12 cellular contexts compared by ENCODE assay signal in the genomic region with DNA sequence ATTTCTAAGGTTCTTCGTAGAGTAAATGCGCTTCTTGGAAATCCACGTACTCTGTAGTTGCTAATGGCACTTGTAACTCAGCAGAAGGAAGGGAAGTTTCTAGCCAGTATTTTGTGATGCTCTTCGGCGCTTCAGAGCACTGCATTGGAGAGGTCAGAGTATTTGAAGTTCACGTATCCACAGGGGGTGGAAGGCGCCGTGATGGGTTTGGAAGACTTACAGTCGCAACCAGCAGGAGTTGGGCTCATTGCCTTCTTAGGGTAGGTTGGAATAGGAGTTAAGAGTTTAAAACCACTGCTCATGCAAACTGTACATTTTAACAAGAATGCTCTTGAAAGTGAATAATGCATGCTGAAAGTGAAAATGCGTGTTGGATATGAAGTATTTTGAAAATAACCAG. TPM values are rescaled to one million over a fixed set of nuclear protein-coding genes. Genes with fewer than 3 reads are reported as not detected.
A peak's percentile ranks its signal among the peaks of the same experiment; 100 is the strongest.
DNase-seq lines count a peak whose midpoint lies in the region; ATAC-seq and TF ChIP-seq lines count a peak whose summit lies in the region.
"Had no signal": no experiment of that assay in that cellular context is flagged by ENCODE, and none has a peak within 500 bp of the region (broad histone marks: within the 10 kb centered on the region; RNA-seq: fewer than 3 reads in every experiment).

No MANE protein-coding gene starts in this region.

- H3K36me3 ChIP-seq in BLaER1 treated with 17β-estradiol and CSF1 and Interleukin-3, amounts not matched to agents 10 nM and 100 nM: peaks cover 56 to 76% (median 70%) of the 10 kb centered on the region in 11 experiments
- H3K36me3 ChIP-seq in Caco-2 (ENCODE audit: control insufficient read depth, insufficient read depth, low read length): peaks cover 3% of the 10 kb centered on the region

- peaks cover 6% of the 10 kb centered on the region for H3K4me1 Mint-ChIP-seq in Caco-2 (ENCODE audit: low read depth, unreplicated experiment)
- peaks cover 53 to 70% of the 10 kb centered on the region in 2 donors for H3K4me1 Mint-ChIP-seq in immature natural killer cell

- no peaks in the 10 kb centered on the region for H3K9me3 Mint-ChIP-seq in Caco-2 (ENCODE audit: unreplicated experiment)
- no peaks in the 10 kb centered on the region for H3K9me3 Mint-ChIP-seq in activated naive CD4-positive, alpha-beta T cell treated with anti-CD3 and anti-CD28 coated beads, Interleukin-2, amount 50 U/mL, for 72 hours
- H3K9me3 Mint-ChIP-seq in immature natural killer cell: no peaks in the 10 kb centered on the region
- H3K9me3 Mint-ChIP-seq: neural crest cell had no signal

- CTCF ChIA-PET in Caco-2 (lab: Charles Lee): no interaction called here

- no peaks in the 10 kb centered on the region for H3K27me3 ChIP-seq in BLaER1 treated with 17β-estradiol and CSF1 and Interleukin-3, amounts not matched to agents 10 nM and 100 nM
- H3K27me3 ChIP-seq in Caco-2 (replicated peaks; ENCODE audit: control insufficient read depth, insufficient read depth, low read length): no peaks in the 10 kb centered on the region
- H3K27me3 ChIP-seq: breast epithelium had no signal

- H3K27me3 Mint-ChIP-seq in Caco-2 (ENCODE audit: insufficient read depth, unreplicated experiment) (no peaks in the 10 kb centered on the region), immature natural killer cell (ENCODE audit: low read depth in 3 of 3) (peaks cover 1 to 9% (median 4%) of the 10 kb centered on the region in 3 donors)

- H4K20me1 ChIP-seq in BLaER1 treated with 17β-estradiol and CSF1 and Interleukin-3, amounts not matched to agents 10 nM and 100 nM: peaks cover 0 to 63% (median 21%) of the 10 kb centered on the region in 11 experiments; a peak in 15 of 22 replicates

- H3K27ac ChIP-seq in BLaER1 treated with 17β-estradiol and CSF1 and Interleukin-3, amounts not matched to agents 10 nM and 100 nM: peak overlapping the region; percentile 86 to 94 (median 92); a peak in 21 of 22 replicates
- H3K27ac ChIP-seq: breast epithelium had no signal

- H3K36me3 Mint-ChIP-seq in Caco-2 (ENCODE audit: insufficient read depth, unreplicated experiment) (peaks cover 67% of the 10 kb centered on the region), immature natural killer cell (peaks cover under 1 to 13% (median 6%) of the 10 kb centered on the region in 3 donors)
- H3K36me3 Mint-ChIP-seq in activated naive CD4-positive, alpha-beta T cell treated with anti-CD3 and anti-CD28 coated beads, Interleukin-2, amount 50 U/mL, for 72 hours: peaks cover 0 to 37% of the 10 kb centered on the region in 2 donors

- H3K4me3 Mint-ChIP-seq in Caco-2 (ENCODE audit: unreplicated experiment) (no peak overlapping the region), immature natural killer cell (peak overlapping the region; percentile 76 to 87 (median 84))
- H3K4me3 Mint-ChIP-seq: neural crest cell had no signal

- H3K4me3 ChIP-seq in BLaER1 treated with 17β-estradiol and CSF1 and Interleukin-3, amounts not matched to agents 10 nM and 100 nM: peak overlapping the region in 9 of 10 experiments; percentile 21 to 65 (median 52); a peak in 16 of 20 replicates
- H3K4me3 ChIP-seq in Caco-2 (ENCODE audit: low read depth, low read length): no peak overlapping the region
- H3K4me3 ChIP-seq: breast epithelium had no signal

- H3K4me1 ChIP-seq in BLaER1 treated with 17β-estradiol and CSF1 and Interleukin-3, amounts not matched to agents 10 nM and 100 nM: peaks cover 80 to 93% (median 83%) of the 10 kb centered on the region in 10 experiments
- H3K4me1 ChIP-seq in Caco-2: no peaks in the 10 kb centered on the region
- H3K4me1 ChIP-seq: breast epithelium had no signal

- POLR2A ChIA-PET in Caco-2 (lab: Charles Lee): no interaction called here

- TF ChIP-seq CTCF in Caco-2 (IDR thresholded peaks at IDR 0.05; ENCODE audit: insufficient read depth in 1 of 2, low read depth in 1 of 2, low read length in 1 of 2, severe bottlenecking in 1 of 2, unreplicated experiment in 1 of 2): no peak

- ATAC-seq in activated naive CD4-positive, alpha-beta T cell treated with anti-CD3 and anti-CD28 coated beads, Interleukin-2, amount 50 U/mL, for 72 hours: no peak
- ATAC-seq in GM18870 (IDR thresholded peaks at IDR 0.05; ENCODE audit: unreplicated experiment): no peak
- no peak for ATAC-seq in GM18519 (IDR thresholded peaks at IDR 0.05; ENCODE audit: low FRiP score, unreplicated experiment)

- intact Hi-C loops in Caco-2 (cut with micrococcal nuclease; ENCODE audit: unreplicated experiment): no loop called here

- H3K4me2 ChIP-seq in BLaER1 treated with 17β-estradiol and CSF1 and Interleukin-3, amounts not matched to agents 10 nM and 100 nM: peak overlapping the region; percentile 75 to 99 (median 93)

- peak overlapping the region; percentile 74 to 83 (median 81); a peak in 21 of 22 replicates for H3K9ac ChIP-seq in BLaER1 treated with 17β-estradiol and CSF1 and Interleukin-3, amounts not matched to agents 10 nM and 100 nM

- DNase-seq in Caco-2 (no peak), immature natural killer cell (no peak), A172 (ENCODE audit: low spot score) (no peak)
- no peak for DNase-seq in activated naive CD4-positive, alpha-beta T cell treated with anti-CD3 and anti-CD28 coated beads, Interleukin-2, amount 50 U/mL, for 72 hours (ENCODE audit: low spot score in 2 of 2)
- no peak for DNase-seq in activated effector memory CD4-positive, alpha-beta T cell treated with anti-CD3 and anti-CD28 coated beads, Interleukin-2, amount 50 U/mL, for 16 hours
- DNase-seq: NCI-H2029 treated with DMSO at 0.1 percent for 48 hours, NCI-H774 had no signal

- BruUV-seq in Caco-2 (replicated peaks; lab: Mats Ljungman, UMichigan): no TSS peak

- H3K27ac Mint-ChIP-seq in Caco-2 (ENCODE audit: unreplicated experiment) (peak overlapping the region; percentile 13), immature natural killer cell (peak overlapping the region; percentile 37 to 96 (median 92))
- H3K27ac Mint-ChIP-seq in activated naive CD4-positive, alpha-beta T cell treated with anti-CD3 and anti-CD28 coated beads, Interleukin-2, amount 50 U/mL, for 72 hours: peak overlapping the region; percentile 81 to 89

- peaks cover 0 to 44% (median 30%) of the 10 kb centered on the region in 11 experiments; a peak in 20 of 22 replicates for H3K9me3 ChIP-seq in BLaER1 treated with 17β-estradiol and CSF1 and Interleukin-3, amounts not matched to agents 10 nM and 100 nM (replicated peaks in 1 of 11)
- H3K9me3 ChIP-seq in Caco-2: no peaks in the 10 kb centered on the region
- H3K9me3 ChIP-seq: breast epithelium had no signal

RNA-seq across cellular contexts. Expression of gene SHH, which starts 49.1 kb away (rescaled TPM):
- 4.7 and 6.2 TPM in 2 replicates for total RNA-seq in Caco-2 (2022)
- not detected for total RNA-seq in activated naive CD4-positive, alpha-beta T cell treated with anti-CD3 and anti-CD28 coated beads, Interleukin-2, amount 50 U/mL, for 72 hours
- polyA plus RNA-seq in immature natural killer cell: not detected
- 0.03 and 0.12 TPM in 2 replicates for total RNA-seq in A172 (2014; rRNA removed; shearing (Covaris generic))
- total RNA-seq: breast epithelium, neural crest cell had no signal

Comparison
In these comparisons a context has a peak if more than half of its experiments do, and no peak if none do; other contexts are left out.
1. H3K27ac Mint-ChIP-seq: peak in every context shown above with its lines; median percentile 92 in immature natural killer cell; 85 in activated naive CD4-positive, alpha-beta T cell treated with anti-CD3 and anti-CD28 coated beads, Interleukin-2, amount 50 U/mL, for 72 hours; 13 in Caco-2.